ENCODE assay signal across 18 cellular contexts in genomic region chr22:43222987-43223386, GRCh38.
"Had no signal": no experiment of that assay in that cellular context is flagged by ENCODE, and none has a peak within 500 bp of the region (broad histone marks: within the 10 kb centered on the region; RNA-seq: fewer than 3 reads in every experiment).

No MANE protein-coding gene starts in this region.

- H3K4me3 ChIP-seq: coronary artery, esophagus squamous epithelium, gastrocnemius medialis, lower lobe of right lung, mucosa of descending colon had no signal

- H3K4me1 ChIP-seq: gastrocnemius medialis had no signal

- H3K9me3 ChIP-seq: esophagus squamous epithelium, gastrocnemius medialis, heart right ventricle, lower lobe of right lung, mucosa of descending colon had no signal

- DNase-seq: effector CD8-positive, alpha-beta T cell; effector memory CD8-positive, alpha-beta T cell; endodermal cell; erythroblast; esophagus squamous epithelium; foreskin fibroblast; foreskin melanocyte; head of caudate nucleus; hippocampal formation; left colon; lower lobe of right lung; mesenchymal stem cell; mucosa of descending colon; naive B cell had no signal

- H3K27ac ChIP-seq: coronary artery, epithelial cell of prostate, esophagus squamous epithelium, lower lobe of right lung had no signal

- ATAC-seq: effector memory CD8-positive, alpha-beta T cell; left colon; lower lobe of right lung; mucosa of descending colon had no signal

- H3K36me3 ChIP-seq: esophagus squamous epithelium, gastrocnemius medialis, heart right ventricle, lower lobe of right lung had no signal

- H3K27me3 ChIP-seq: gastrocnemius medialis, heart right ventricle had no signal
